In genomic region chr14:101844219-101844618, GRCh38 we compare ENCODE assay signal across 14 cellular contexts.
DNase-seq lines count a peak whose midpoint lies in the region; ATAC-seq and TF ChIP-seq lines count a peak whose summit lies in the region.
"Had no signal": no experiment of that assay in that cellular context is flagged by ENCODE, and none has a peak within 500 bp of the region (broad histone marks: within the 10 kb centered on the region; RNA-seq: fewer than 3 reads in every experiment).

No MANE protein-coding gene starts in this region.

- intact Hi-C loops in activated T-helper 2 cell treated with anti-CD3 and anti-CD28 coated beads, Interferon-gamma antibody, Interleukin-2, Interleukin-4, amounts not matched to agents 10 μg/mL and 5 μg/mL and 100 μg/mL, durations not matched to agents 14 hours and 24 hours and 36 hours (cut with micrococcal nuclease): no loop called here
- intact Hi-C loops in mucosa of descending colon (cut with DNase I, micrococcal nuclease): no loop called here

- ATAC-seq in GM21529 (IDR thresholded peaks at IDR 0.05; ENCODE audit: unreplicated experiment) (peak; percentile 34), mucosa of descending colon (peak; percentile 13)
- ATAC-seq: SK-N-SH treated with all-trans-retinoic acid at 6 μM for 48 hours had no signal

- peaks cover 76% of the 10 kb centered on the region for H3K4me1 Mint-ChIP-seq in activated T-helper 2 cell treated with anti-CD3 and anti-CD28 coated beads, Interferon-gamma antibody, Interleukin-2, Interleukin-4, amounts not matched to agents 10 μg/mL and 5 μg/mL and 100 μg/mL, durations not matched to agents 14 hours and 24 hours and 36 hours (ENCODE audit: low read depth)
- peaks cover 16% of the 10 kb centered on the region for H3K4me1 Mint-ChIP-seq in chondrocyte (ENCODE audit: low read depth)
- peaks cover 19% of the 10 kb centered on the region for H3K4me1 Mint-ChIP-seq in type B pancreatic cell (ENCODE audit: unreplicated experiment)

- peaks cover 50% of the 10 kb centered on the region for H3K36me3 Mint-ChIP-seq in activated T-helper 2 cell treated with anti-CD3 and anti-CD28 coated beads, Interferon-gamma antibody, Interleukin-2, Interleukin-4, amounts not matched to agents 10 μg/mL and 5 μg/mL and 100 μg/mL, durations not matched to agents 14 hours and 24 hours and 36 hours (ENCODE audit: low read depth)
- peaks cover 3% of the 10 kb centered on the region for H3K36me3 Mint-ChIP-seq in chondrocyte (ENCODE audit: low read depth)
- H3K36me3 Mint-ChIP-seq in type B pancreatic cell: peaks cover 14% of the 10 kb centered on the region

- in situ Hi-C loops in G401 (cut with HindIII; ENCODE audit: low sequenced_read_pairs): no loop called here

- no peaks in the 10 kb centered on the region for H3K27me3 Mint-ChIP-seq in activated T-helper 2 cell treated with anti-CD3 and anti-CD28 coated beads, Interferon-gamma antibody, Interleukin-2, Interleukin-4, amounts not matched to agents 10 μg/mL and 5 μg/mL and 100 μg/mL, durations not matched to agents 14 hours and 24 hours and 36 hours (ENCODE audit: low read depth)
- H3K27me3 Mint-ChIP-seq in chondrocyte (ENCODE audit: low read depth) (no peaks in the 10 kb centered on the region), type B pancreatic cell (no peaks in the 10 kb centered on the region)
- H3K27me3 Mint-ChIP-seq: progenitor cell of endocrine pancreas had no signal

- no peaks in the 10 kb centered on the region for H3K9me3 Mint-ChIP-seq in activated T-helper 2 cell treated with anti-CD3 and anti-CD28 coated beads, Interferon-gamma antibody, Interleukin-2, Interleukin-4, amounts not matched to agents 10 μg/mL and 5 μg/mL and 100 μg/mL, durations not matched to agents 14 hours and 24 hours and 36 hours
- no peaks in the 10 kb centered on the region for H3K9me3 Mint-ChIP-seq in chondrocyte (ENCODE audit: low read depth)
- no peaks in the 10 kb centered on the region for H3K9me3 Mint-ChIP-seq in type B pancreatic cell

- peaks cover 14% of the 10 kb centered on the region for H3K4me1 ChIP-seq in mucosa of descending colon (ENCODE audit: low read depth)

- no peak overlapping the region for H3K4me3 ChIP-seq in mucosa of descending colon
- H3K4me3 ChIP-seq: lung had no signal

- no peaks in the 10 kb centered on the region for H3K9me3 ChIP-seq in mucosa of descending colon

- DNase-seq in G401 (ENCODE audit: low spot score) (peak; percentile 45), mucosa of descending colon (peak in 1 of 3 donors; percentile 54), GM20000 (ENCODE audit: low spot score) (no peak), chondrocyte (ENCODE audit: low spot score) (no peak), type B pancreatic cell (ENCODE audit: extremely low spot score, unreplicated experiment) (no peak)
- no peak for DNase-seq in activated T-helper 2 cell treated with anti-CD3 and anti-CD28 coated beads, Interferon-gamma antibody, Interleukin-2, Interleukin-4, amounts not matched to agents 10 μg/mL and 5 μg/mL and 100 μg/mL, durations not matched to agents 14 hours and 24 hours and 36 hours (ENCODE audit: low spot score)
- DNase-seq: amniotic stem cell; effector CD8-positive, alpha-beta T cell; NCI-H146; NCI-H82 had no signal

- H3K4me3 Mint-ChIP-seq in activated T-helper 2 cell treated with anti-CD3 and anti-CD28 coated beads, Interferon-gamma antibody, Interleukin-2, Interleukin-4, amounts not matched to agents 10 μg/mL and 5 μg/mL and 100 μg/mL, durations not matched to agents 14 hours and 24 hours and 36 hours (ENCODE audit: low read depth): no peak overlapping the region
- no peak overlapping the region for H3K4me3 Mint-ChIP-seq in chondrocyte (ENCODE audit: unreplicated experiment)
- H3K4me3 Mint-ChIP-seq in type B pancreatic cell: no peak overlapping the region

- peak overlapping the region; percentile 60 for H3K27ac Mint-ChIP-seq in activated T-helper 2 cell treated with anti-CD3 and anti-CD28 coated beads, Interferon-gamma antibody, Interleukin-2, Interleukin-4, amounts not matched to agents 10 μg/mL and 5 μg/mL and 100 μg/mL, durations not matched to agents 14 hours and 24 hours and 36 hours
- no peak overlapping the region for H3K27ac Mint-ChIP-seq in chondrocyte (ENCODE audit: unreplicated experiment)
- H3K27ac Mint-ChIP-seq in type B pancreatic cell: no peak overlapping the region
- H3K27ac Mint-ChIP-seq: progenitor cell of endocrine pancreas had no signal

- TF ChIP-seq CTCF in mucosa of descending colon (IDR thresholded peaks at IDR 0.05) (no peak), GM20000 (IDR thresholded peaks at IDR 0.05; ENCODE audit: extremely low read depth, missing control alignments) (no peak), chondrocyte (IDR thresholded peaks at IDR 0.05) (no peak), type B pancreatic cell (conservative IDR thresholded peaks at IDR 0.05) (no peak)

- H3K36me3 ChIP-seq in mucosa of descending colon (ENCODE audit: low read depth): no peaks in the 10 kb centered on the region
